ENCODE assay signal across 1 cellular context in genomic region chr17:36869856-36870617, GRCh38.
TF ChIP-seq lines count a peak whose summit lies in the region.

No MANE protein-coding gene starts in this region.

TF ChIP-seq in K562, 482 proteins besides CTCF, POLR2A, EP300 and RAD21 (continued from another document):
- TF ChIP-seq CHAMP1 (IDR thresholded peaks at IDR 0.05) (no peak), ESRRA (IDR thresholded peaks at IDR 0.05; ENCODE audit: borderline replicate concordance, low read depth) (peak; percentile 28; the same call in 1 of the 2 replicates), ATF3 (IDR thresholded peaks at IDR 0.05) (peak; percentile 91), ATF3 (CRISPR knock-in tag; conservative IDR thresholded peaks at IDR 0.05) (no peak), NR2F6 (CRISPR knock-in tag; IDR thresholded peaks at IDR 0.05) (no peak), MLLT1 (IDR thresholded peaks at IDR 0.05) (no peak), SMARCA5 (IDR thresholded peaks at IDR 0.05) (peak; percentile 86; the same call in 1 of the 2 replicates), FOXO4 (CRISPR knock-in tag; IDR thresholded peaks at IDR 0.05) (no peak), ZNF12 (CRISPR knock-in tag; IDR thresholded peaks at IDR 0.05) (no peak), HSF4 (CRISPR knock-in tag; IDR thresholded peaks at IDR 0.05; ENCODE audit: borderline replicate concordance) (no peak), FOXA1 (IDR thresholded peaks at IDR 0.05; ENCODE audit: borderline replicate concordance) (no peak), NKRF (IDR thresholded peaks at IDR 0.05; ENCODE audit: borderline replicate concordance) (no peak), DDX20 (tag; IDR thresholded peaks at IDR 0.05; ENCODE audit: low read depth) (no peak), THRB (CRISPR knock-in tag; conservative IDR thresholded peaks at IDR 0.05) (no peak), HMBOX1 (IDR thresholded peaks at IDR 0.05) (no peak), USF2 (CRISPR knock-in tag; IDR thresholded peaks at IDR 0.05) (no peak), MYNN (IDR thresholded peaks at IDR 0.05) (no peak), MYNN (CRISPR knock-in tag; IDR thresholded peaks at IDR 0.05) (no peak), ATF7 (IDR thresholded peaks at IDR 0.05) (peak; percentile 42; the same call in 1 of the 2 replicates), RCOR1 (IDR thresholded peaks at IDR 0.05; ENCODE audit: borderline replicate concordance in 1 of 2, low read depth in 2 of 2, low read length in 2 of 2) (peak in 1 of 2 experiments; percentile 66; a peak in 2 of 4 replicates), HDAC8 (tag; IDR thresholded peaks at IDR 0.05) (no peak), PPARD (CRISPR knock-in tag; IDR thresholded peaks at IDR 0.05) (no peak), ARID3A (IDR thresholded peaks at IDR 0.05; ENCODE audit: borderline replicate concordance, low read depth, low read length) (no peak), ZFPM2 (CRISPR knock-in tag; IDR thresholded peaks at IDR 0.05) (no peak), MBD2 (IDR thresholded peaks at IDR 0.05; ENCODE audit: borderline replicate concordance, low read depth) (no peak), MAFF (IDR thresholded peaks at IDR 0.05; ENCODE audit: low read length) (peak; percentile 48; the same call in 1 of the 2 replicates), RBM34 (IDR thresholded peaks at IDR 0.05; ENCODE audit: borderline replicate concordance, insufficient read depth, low read length) (no peak), HDAC2 (IDR thresholded peaks at IDR 0.05) (no peak; the same call in 1 of the 2 replicates), NFE2 (IDR thresholded peaks at IDR 0.05; ENCODE audit: low read depth) (peak; percentile 90), ZNF316 (IDR thresholded peaks at IDR 0.05) (peak; percentile 85), ETS1 (conservative IDR thresholded peaks at IDR 0.05; ENCODE audit: control insufficient read depth, low read depth, low read length) (no peak), CREBBP (IDR thresholded peaks at IDR 0.05; ENCODE audit: low read depth, low read length) (no peak), BRF1 (IDR thresholded peaks at IDR 0.05; ENCODE audit: borderline replicate concordance, extremely low read depth, insufficient read length) (no peak), SETDB1 (IDR thresholded peaks at IDR 0.05; ENCODE audit: low read length) (no peak), CLOCK (CRISPR knock-in tag; IDR thresholded peaks at IDR 0.05; ENCODE audit: borderline replicate concordance) (no peak), ZNF23 (CRISPR knock-in tag; IDR thresholded peaks at IDR 0.05) (no peak), CREB5 (CRISPR knock-in tag; IDR thresholded peaks at IDR 0.05) (no peak)
